Comparison of ENCODE assay signal across 21 cellular contexts in genomic region chr3:175065492-175065891, GRCh38.
"Had no signal": no experiment of that assay in that cellular context is flagged by ENCODE, and none has a peak within 500 bp of the region (broad histone marks: within the 10 kb centered on the region; RNA-seq: fewer than 3 reads in every experiment).

No MANE protein-coding gene starts in this region.

- H3K9me3 ChIP-seq: breast epithelium, prostate gland, right atrium auricular region, suprapubic skin, vagina had no signal

- H3K4me1 ChIP-seq: breast epithelium, prostate gland, right atrium auricular region, suprapubic skin, vagina had no signal

- H3K27me3 ChIP-seq: breast epithelium, hepatocyte, right atrium auricular region, suprapubic skin, vagina had no signal

- ATAC-seq: activated T-cell treated with anti-CD3 and anti-CD28 coated beads, Interleukin-2, amount 50 U/mL, for 72 hours; stimulated activated naive CD8-positive, alpha-beta T cell treated with anti-CD3 and anti-CD28 coated beads, Interleukin-15, amount 100 ng/mL, for 72 hours had no signal

- H3K4me3 ChIP-seq: breast epithelium, hepatocyte, prostate gland, right atrium auricular region, skin epidermis, suprapubic skin, vagina had no signal

- DNase-seq: activated CD4-positive, alpha-beta T cell treated with anti-CD3 and anti-CD28 coated beads, Interleukin-2, amount 50 U/mL, for 1 hour; activated CD4-positive, CD25-positive, alpha-beta regulatory T cell treated with anti-CD3 and anti-CD28 coated beads, Interleukin-2, amount 50 U/mL, for 72 hours; activated CD8-positive, alpha-beta memory T cell treated with anti-CD3 and anti-CD28 coated beads for 24 hours; activated CD8-positive, alpha-beta memory T cell treated with anti-CD3 and anti-CD28 coated beads, Interleukin-2, amount 50 U/mL, for 48 hours; activated effector memory CD4-positive, alpha-beta T cell treated with anti-CD3 and anti-CD28 coated beads, Interleukin-2, amount 50 U/mL, for 16 hours; activated naive CD4-positive, alpha-beta T cell treated with anti-CD3 and anti-CD28 coated beads, Interleukin-2, amount 50 U/mL, for 16 hours; activated T-cell treated with anti-CD3 and anti-CD28 coated beads, Interleukin-2, amount 50 U/mL, for 72 hours; cortex of kidney; effector CD4-positive, alpha-beta T cell; left cardiac atrium; stimulated activated CD4-positive, alpha-beta T cell treated with anti-CD3 and anti-CD28 coated beads, Interleukin-15, amount 100 ng/mL, for 24 hours; stimulated activated CD4-positive, alpha-beta T cell treated with anti-CD3 and anti-CD28 coated beads, Interleukin-4, amount 100 ng/mL, for 1 hour; stimulated activated naive CD8-positive, alpha-beta T cell treated with anti-CD3 and anti-CD28 coated beads, Interleukin-15, amount 100 ng/mL, for 72 hours had no signal

- H3K79me2 ChIP-seq: hepatocyte had no signal

- H3K4me2 ChIP-seq: hepatocyte had no signal

- H3K36me3 ChIP-seq: breast epithelium, prostate gland, right atrium auricular region, suprapubic skin, vagina had no signal

- H2AFZ ChIP-seq: hepatocyte had no signal

- H3K27ac ChIP-seq: breast epithelium, hepatocyte, prostate gland, right atrium auricular region, skin epidermis, suprapubic skin, vagina, VCaP had no signal
